8 cellular contexts compared by ENCODE assay signal in genomic region chr21:45403825-45404725, GRCh38. TPM values are rescaled to one million over a fixed set of nuclear protein-coding genes. Genes with fewer than 3 reads are reported as not detected.
DNase-seq lines count a peak whose midpoint lies in the region; ATAC-seq, FAIRE-seq and TF ChIP-seq lines count a peak whose summit lies in the region.

No MANE protein-coding gene starts in this region.

- CTCF ChIA-PET in HEK293T (lab: Yijun Ruan, JAX): no interaction called here

- H3K36me3 Mint-ChIP-seq in activated naive CD4-positive, alpha-beta T cell treated with anti-CD3 and anti-CD28 coated beads, Interleukin-2, amount 50 U/mL, for 72 hours: peaks cover 11 to 17% of the 10 kb centered on the region in 2 donors

- peak overlapping the region in 1 of 2 donors; percentile 87 for H3K27ac Mint-ChIP-seq in activated naive CD4-positive, alpha-beta T cell treated with anti-CD3 and anti-CD28 coated beads, Interleukin-2, amount 50 U/mL, for 72 hours

- H3K27me3 ChIP-seq in iPS DF 6.9 (ENCODE audit: control insufficient read depth, insufficient read depth, low read length): no peaks in the 10 kb centered on the region
- H3K27me3 ChIP-seq in small intestine (ENCODE audit: control insufficient read depth in 2 of 2, insufficient read depth in 2 of 2, low read length in 2 of 2): peaks cover 3 to 5% of the 10 kb centered on the region in 2 donors

- no peak for FAIRE-seq in small intestine (lab: Jason Lieb, UNC)

- peak; percentile 31 for DNase-seq in HEK293T (ENCODE audit: extremely low spot score)
- no peak for DNase-seq in activated naive CD4-positive, alpha-beta T cell treated with anti-CD3 and anti-CD28 coated beads, Interleukin-2, amount 50 U/mL, for 72 hours (ENCODE audit: low spot score in 2 of 2)
- DNase-seq in iPS DF 6.9 (ENCODE audit: low read depth, low spot score): peak; percentile 27
- no peak for DNase-seq in small intestine
- no peak for DNase-seq in NCI-H1694 (lab: John Stamatoyannopoulos, UW)
- no peak for DNase-seq in middle frontal gyrus (ENCODE audit: extremely low spot score, low spot score)
- DNase-seq in NCI-H1436 (lab: John Stamatoyannopoulos, UW): no peak

- H3K27ac ChIP-seq in iPS DF 6.9 (ENCODE audit: low read length) (no peak overlapping the region), small intestine (ENCODE audit: low read depth in 1 of 2, low read length in 1 of 2) (peak overlapping the region in 1 of 2 donors; percentile 56)

- peak overlapping the region; percentile 79; the same call in 1 of the 2 replicates for H3K4me3 ChIP-seq in iPS DF 6.9 (ENCODE audit: low read length)
- H3K4me3 ChIP-seq in small intestine (ENCODE audit: low read depth in 1 of 2, low read length in 2 of 2): peak overlapping the region; percentile 17 to 57

- ATAC-seq in activated naive CD4-positive, alpha-beta T cell treated with anti-CD3 and anti-CD28 coated beads, Interleukin-2, amount 50 U/mL, for 72 hours: peak; percentile 19 to 21
- ATAC-seq in HG03175 (IDR thresholded peaks at IDR 0.05; ENCODE audit: unreplicated experiment): no peak

- no CpG with 5 or more reads among the region's 38 CpGs for WGBS in iPS DF 6.9 (ENCODE audit: insufficient coverage, insufficient read length)
- 9 to 20% (median 18%) methylated on average over 24 to 38 of the region's 38 CpGs for WGBS in small intestine, 3 donors

- H3K9me3 Mint-ChIP-seq in activated naive CD4-positive, alpha-beta T cell treated with anti-CD3 and anti-CD28 coated beads, Interleukin-2, amount 50 U/mL, for 72 hours: peaks cover 4 to 7% of the 10 kb centered on the region in 2 donors

- no peaks in the 10 kb centered on the region; the same call in none of the 2 replicates for H3K36me3 ChIP-seq in iPS DF 6.9 (ENCODE audit: control insufficient read depth, insufficient read depth, low read length)
- no peaks in the 10 kb centered on the region for H3K36me3 ChIP-seq in small intestine (ENCODE audit: control insufficient read depth in 2 of 2, insufficient read depth in 2 of 2, low read length in 2 of 2)

- no peaks in the 10 kb centered on the region for H3K9me3 ChIP-seq in iPS DF 6.9 (ENCODE audit: control insufficient read depth, insufficient read depth, low read length)
- H3K9me3 ChIP-seq in small intestine (ENCODE audit: control insufficient read depth, low read depth): no peaks in the 10 kb centered on the region

- H3K4me1 ChIP-seq in iPS DF 6.9 (ENCODE audit: control insufficient read depth, insufficient read depth, low read length) (peaks cover 19% of the 10 kb centered on the region), small intestine (ENCODE audit: control insufficient read depth in 2 of 2, insufficient read depth in 1 of 2, low read depth in 1 of 2, low read length in 1 of 2) (no peaks in the 10 kb centered on the region)

- POLR2A ChIA-PET in HEK293T (lab: Yijun Ruan, JAX): no interaction called here

TF ChIP-seq in HEK293T, 16 proteins besides CTCF, POLR2A, EP300 and RAD21:
- TF ChIP-seq CTBP1 (IDR thresholded peaks at IDR 0.05; ENCODE audit: borderline replicate concordance): no peak
- TF ChIP-seq ELF4 (IDR thresholded peaks at IDR 0.05): no peak
- TF ChIP-seq TARDBP (IDR thresholded peaks at IDR 0.05): no peak
- no peak for TF ChIP-seq FOXM1 (IDR thresholded peaks at IDR 0.05; ENCODE audit: borderline replicate concordance)
- TF ChIP-seq FOXA1 (IDR thresholded peaks at IDR 0.05): no peak

RNA-seq across cellular contexts. Expression of gene COL18A1, which starts 0.9 kb away (rescaled TPM):
- 10 to 100 TPM in 1 of 2 donors, 1 to 10 TPM in 1; 4.3 to 22.3 TPM for total RNA-seq in activated naive CD4-positive, alpha-beta T cell treated with anti-CD3 and anti-CD28 coated beads, Interleukin-2, amount 50 U/mL, for 72 hours
- 10 to 100 TPM in 1 of 3 donors, 1 to 10 TPM in 2; 2.2 to 34.3 (median 5.7) TPM for polyA plus RNA-seq in small intestine

Comparison
In these comparisons a context has a peak if more than half of its experiments do, and no peak if none do; other contexts are left out.
1. DNase-seq: peak in HEK293T (single experiment) and iPS DF 6.9 (single experiment); none in activated naive CD4-positive, alpha-beta T cell treated with anti-CD3 and anti-CD28 coated beads, Interleukin-2, amount 50 U/mL, for 72 hours (0 of 2), small intestine (single experiment), NCI-H1694 (single experiment), middle frontal gyrus (single experiment) and NCI-H1436 (single experiment).